Comparison of ENCODE assay signal across 11 cellular contexts in genomic region chr6:13427346-13427745, GRCh38.
DNase-seq lines count a peak whose midpoint lies in the region; ATAC-seq, FAIRE-seq and TF ChIP-seq lines count a peak whose summit lies in the region.
"Had no signal": no experiment of that assay in that cellular context is flagged by ENCODE, and none has a peak within 500 bp of the region (broad histone marks: within the 10 kb centered on the region; RNA-seq: fewer than 3 reads in every experiment).

No MANE protein-coding gene starts in this region.

- H3K9me3 Mint-ChIP-seq in activated B cell treated with CpG ODN at 0.5 μM for 24 hours (no peaks in the 10 kb centered on the region), natural killer cell (no peaks in the 10 kb centered on the region)
- H3K9me3 Mint-ChIP-seq: activated T-helper 2 cell treated with anti-CD3 and anti-CD28 coated beads, Interferon-gamma antibody, Interleukin-2, Interleukin-4, amounts not matched to agents 10 μg/mL and 5 μg/mL and 100 μg/mL, durations not matched to agents 14 hours and 24 hours and 36 hours had no signal

- no peak for TF ChIP-seq CTCF in activated B cell treated with CpG ODN at 0.5 μM for 24 hours (IDR thresholded peaks at IDR 0.05)
- TF ChIP-seq CTCF in natural killer cell (IDR thresholded peaks at IDR 0.05) = no peak

- ATAC-seq in activated B cell treated with CpG ODN at 0.5 μM for 24 hours (ENCODE audit: low read depth) (no peak), natural killer cell (peak in 2 of 3 donors; percentile 21 to 39)
- ATAC-seq: HCT116 had no signal

- H3K4me1 Mint-ChIP-seq in activated B cell treated with CpG ODN at 0.5 μM for 24 hours (peaks cover 62% of the 10 kb centered on the region), natural killer cell (peaks cover 95 to 96% of the 10 kb centered on the region in 2 donors)

- peaks cover 2% of the 10 kb centered on the region for H3K36me3 Mint-ChIP-seq in activated B cell treated with CpG ODN at 0.5 μM for 24 hours (ENCODE audit: low read depth)
- no peaks in the 10 kb centered on the region for H3K36me3 Mint-ChIP-seq in natural killer cell

- H3K27me3 Mint-ChIP-seq in activated B cell treated with CpG ODN at 0.5 μM for 24 hours (no peaks in the 10 kb centered on the region), natural killer cell (ENCODE audit: low read depth in 2 of 2) (no peaks in the 10 kb centered on the region)

- DNase-seq in GM19239 (ENCODE audit: insufficient read length, low spot score) (no peak), activated B cell treated with CpG ODN at 0.5 μM for 24 hours (no peak), natural killer cell (peak; percentile 49), NCI-H187 treated with DMSO at 0.1 percent for 48 hours (lab: John Stamatoyannopoulos, UW) (no peak), HCEC 1CT (no peak), iPS-NIHi11 (ENCODE audit: low spot score) (no peak)
- DNase-seq: NCI-H1092, pancreas had no signal

- peak; percentile 60 for FAIRE-seq in GM19239 (lab: Jason Lieb, UNC)
- FAIRE-seq: pancreas had no signal

- intact Hi-C loops in activated B cell treated with CpG ODN at 0.5 μM for 24 hours (cut with micrococcal nuclease) (loop anchor here (5.0 kb wide), 1 partner anchor 155 kb away; no protein-coding TSS in a partner anchor), natural killer cell (cut with micrococcal nuclease) (loop anchor here (2.0 to 5.0 kb wide), 4 partner anchors 40 to 100 kb away; no protein-coding TSS in a partner anchor)

- H3K4me3 Mint-ChIP-seq in activated B cell treated with CpG ODN at 0.5 μM for 24 hours (peak overlapping the region; percentile 80), natural killer cell (peak overlapping the region; percentile 88)

- H3K4me3 ChIP-seq in GM08714 (ENCODE audit: low read length) = peak overlapping the region; percentile 38; the same call in 1 of the 2 replicates
- H3K4me3 ChIP-seq: pancreas had no signal

- H3K27ac Mint-ChIP-seq in activated B cell treated with CpG ODN at 0.5 μM for 24 hours (peak overlapping the region; percentile 95), natural killer cell (peak overlapping the region; percentile 98 to 99)

- CTCF ChIA-PET in activated B cell treated with CpG ODN at 0.5 μM for 24 hours (lab: Charles Lee) = interaction anchor here (1.0 kb wide), 1 partner anchor 42 kb away, joined by 3 read pairs; no protein-coding TSS in a partner anchor

- POLR2A ChIA-PET in activated B cell treated with CpG ODN at 0.5 μM for 24 hours (lab: Charles Lee) = interaction anchor here (0.6 to 2.5 kb wide), 6 partner anchors 20 to 188 kb away, joined by 3 to 23 read pairs (median 4); partner anchors contain the start of genes GFOD1, NOL7 and TBC1D7
